Comparison of ENCODE assay signal across 8 cellular contexts in genomic region chr22:38034278-38034882, GRCh38. TPM values are rescaled to one million over a fixed set of nuclear protein-coding genes. Genes with fewer than 3 reads are reported as not detected.
DNase-seq lines count a peak whose midpoint lies in the region; ATAC-seq and TF ChIP-seq lines count a peak whose summit lies in the region.

No MANE protein-coding gene starts in this region.

- H3K4me3 ChIP-seq in Panc1 (ENCODE audit: low read depth in 2 of 2, low read length in 2 of 2): no peak overlapping the region
- no peak overlapping the region for H3K4me3 ChIP-seq in epithelial cell of proximal tubule (ENCODE audit: low read depth, low read length)
- H3K4me3 ChIP-seq in uterus: no peak overlapping the region

- H3K9me3 ChIP-seq in Panc1 (ENCODE audit: control insufficient read depth, insufficient read depth, low read depth, low read length) (no peaks in the 10 kb centered on the region), uterus (no peaks in the 10 kb centered on the region)

- TF ChIP-seq POLR2A in uterus (IDR thresholded peaks at IDR 0.05): no peak

- intact Hi-C loops in Panc1 (cut with micrococcal nuclease; ENCODE audit: unreplicated experiment): no loop called here
- intact Hi-C loops in uterus (cut with DNase I; ENCODE audit: low total_unique reads): no loop called here

- H3K4me1 ChIP-seq in Panc1 (ENCODE audit: control insufficient read depth, insufficient read depth, low read length) (peaks cover 13% of the 10 kb centered on the region), uterus (peaks cover 0 to 9% of the 10 kb centered on the region in 2 donors)

- ATAC-seq in Panc1 (peak; percentile 92), GM18873 (IDR thresholded peaks at IDR 0.05; ENCODE audit: low FRiP score, unreplicated experiment) (no peak), HG03378 (IDR thresholded peaks at IDR 0.05; ENCODE audit: unreplicated experiment) (no peak)

- H3K36me3 ChIP-seq in Panc1 (ENCODE audit: control insufficient read depth, insufficient read depth, low read length): no peaks in the 10 kb centered on the region
- H3K36me3 ChIP-seq in uterus: no peaks in the 10 kb centered on the region

- POLR2A ChIA-PET in GM10248 (lab: Yijun Ruan, JAX): no interaction called here
- POLR2A ChIA-PET in Panc1 (lab: Charles Lee): interaction anchor here (0.6 to 0.7 kb wide), 2 partner anchors 100 to 1692 kb away, joined by 3 to 7 read pairs; no protein-coding TSS in a partner anchor

- DNase-seq in GM10248 (ENCODE audit: extremely low spot score): peak; percentile 61
- peak; percentile 10 for DNase-seq in Panc1 (ENCODE audit: low read depth, low spot score)
- DNase-seq in epithelial cell of proximal tubule (ENCODE audit: low read depth): peak; percentile 29
- DNase-seq in midbrain (lab: John Stamatoyannopoulos, UW): peak; percentile 86
- peak; percentile 64 to 72 for DNase-seq in uterus
- no peak for DNase-seq in HuH-7 (ENCODE audit: low spot score)

- CTCF ChIA-PET in GM10248 (lab: Yijun Ruan, JAX) (interaction anchor here (1.4 kb wide), 1 partner anchor 18 kb away, joined by 5 read pairs; no protein-coding TSS in a partner anchor), Panc1 (lab: Charles Lee) (interaction anchor here (0.6 kb wide), 1 partner anchor 46 kb away, joined by 4 read pairs; no protein-coding TSS in a partner anchor)

- H3K27me3 ChIP-seq in Panc1 (ENCODE audit: control insufficient read depth, insufficient read depth, low read length) (no peaks in the 10 kb centered on the region), uterus (no peaks in the 10 kb centered on the region)

- TF ChIP-seq CTCF in GM10248 (IDR thresholded peaks at IDR 0.05; ENCODE audit: control extremely low read depth, extremely low read depth, low read depth, missing control alignments) (no peak), Panc1 (IDR thresholded peaks at IDR 0.05) (no peak), epithelial cell of proximal tubule (conservative IDR thresholded peaks at IDR 0.05; ENCODE audit: low read depth, low read length) (no peak), uterus (IDR thresholded peaks at IDR 0.05) (no peak)

- in situ Hi-C loops in Panc1 (cut with HindIII; ENCODE audit: low pct_unique_long_range_greater_than_20kb, low sequenced_read_pairs): no loop called here

- peak overlapping the region; percentile 71; the same call in 1 of the 2 replicates for H3K27ac ChIP-seq in Panc1 (ENCODE audit: low read length)
- peak overlapping the region; percentile 40 to 45 for H3K27ac ChIP-seq in uterus

- no TSS peak for BruUV-seq in Panc1 (replicated peaks; lab: Mats Ljungman, UMichigan)

RNA-seq across cellular contexts. Expression of gene PICK1, which starts 22.8 kb away (rescaled TPM):
- total RNA-seq in Panc1 (2021; ENCODE audit: unreplicated experiment) (21.3 TPM), epithelial cell of proximal tubule (38.7 and 55.5 TPM in 2 replicates), uterus (10 to 100 TPM in 3 of 4 donors, 1 to 10 TPM in 1; 2.9 to 38.7 (median 29.2) TPM)
- polyA plus RNA-seq in Panc1 (2012; ENCODE audit: insufficient read length): 25.8 TPM

RNA-seq across cellular contexts. Expression of gene SLC16A8, which starts 49.6 kb away (rescaled TPM):
- total RNA-seq in Panc1 (2021; ENCODE audit: unreplicated experiment) (not detected), epithelial cell of proximal tubule (0.06 and 0.65 TPM in 2 replicates), uterus (1 to 10 TPM in 1 of 4 donors, not detected in 3; 1.4 TPM)
- polyA plus RNA-seq in Panc1 (2012; ENCODE audit: insufficient read length): 0.44 TPM

RNA-seq across cellular contexts. Expression of gene SOX10, which starts 50.0 kb away (rescaled TPM):
- total RNA-seq in Panc1 (2021; ENCODE audit: unreplicated experiment) (not detected), epithelial cell of proximal tubule (not detected in 2 replicates), uterus (1 to 10 TPM in 2 of 4 donors, not detected in 2; 2.3 to 3.8 TPM)
- not detected for polyA plus RNA-seq in Panc1 (2012; ENCODE audit: insufficient read length)
